In the genomic region with DNA sequence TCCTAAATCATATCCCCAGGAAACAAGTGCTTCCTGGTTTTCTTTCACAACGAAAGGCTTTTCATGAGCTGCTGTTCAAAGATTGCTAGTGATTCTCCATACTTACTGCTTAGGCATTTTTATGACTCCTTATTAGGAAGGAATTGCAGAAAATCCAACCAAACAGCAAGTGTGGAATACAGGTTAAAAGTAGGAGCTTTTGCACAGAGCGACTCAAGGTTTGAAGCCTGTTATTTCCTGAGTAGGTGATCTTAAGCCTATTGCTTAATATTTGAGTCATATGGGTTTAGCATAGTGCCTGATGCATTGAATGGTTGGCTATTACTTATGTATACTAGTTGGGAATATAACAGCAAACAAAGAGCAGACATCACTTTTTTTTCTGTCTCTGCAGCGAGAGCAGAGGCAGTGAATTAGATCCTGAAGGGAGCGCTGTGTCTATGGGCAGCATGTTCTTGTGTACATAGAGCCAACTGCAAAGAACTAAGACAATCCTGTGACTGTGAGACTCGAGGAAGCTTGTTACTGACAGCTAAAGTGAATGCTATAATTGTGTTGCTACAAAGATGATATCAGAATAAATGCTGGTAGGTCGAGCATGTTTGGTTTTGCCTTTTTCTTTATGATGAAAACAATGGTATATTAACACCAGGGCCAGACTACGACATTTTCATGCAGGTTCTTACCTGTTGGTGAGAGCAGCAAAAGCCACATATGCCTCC, we compare ENCODE assay signal across 1 cellular context.
TF ChIP-seq lines count a peak whose summit lies in the region.

No MANE protein-coding gene starts in this region.

TF ChIP-seq in A549, 52 proteins besides CTCF, POLR2A, EP300 and RAD21 (continued from another document):
- TF ChIP-seq, protein P1, sequence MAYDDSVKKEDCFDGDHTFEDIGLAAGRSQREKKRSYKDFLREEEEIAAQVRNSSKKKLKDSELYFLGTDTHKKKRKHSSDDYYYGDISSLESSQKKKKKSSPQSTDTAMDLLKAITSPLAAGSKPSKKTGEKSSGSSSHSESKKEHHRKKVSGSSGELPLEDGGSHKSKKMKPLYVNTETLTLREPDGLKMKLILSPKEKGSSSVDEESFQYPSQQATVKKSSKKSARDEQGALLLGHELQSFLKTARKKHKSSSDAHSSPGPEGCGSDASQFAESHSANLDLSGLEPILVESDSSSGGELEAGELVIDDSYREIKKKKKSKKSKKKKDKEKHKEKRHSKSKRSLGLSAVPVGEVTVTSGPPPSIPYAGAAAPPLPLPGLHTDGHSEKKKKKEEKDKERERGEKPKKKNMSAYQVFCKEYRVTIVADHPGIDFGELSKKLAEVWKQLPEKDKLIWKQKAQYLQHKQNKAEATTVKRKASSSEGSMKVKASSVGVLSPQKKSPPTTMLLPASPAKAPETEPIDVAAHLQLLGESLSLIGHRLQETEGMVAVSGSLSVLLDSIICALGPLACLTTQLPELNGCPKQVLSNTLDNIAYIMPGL (CRISPR knock-in tag; IDR thresholded peaks at IDR 0.05; ENCODE audit: borderline replicate concordance), result peak; percentile 88
- TF ChIP-seq, protein P2, sequence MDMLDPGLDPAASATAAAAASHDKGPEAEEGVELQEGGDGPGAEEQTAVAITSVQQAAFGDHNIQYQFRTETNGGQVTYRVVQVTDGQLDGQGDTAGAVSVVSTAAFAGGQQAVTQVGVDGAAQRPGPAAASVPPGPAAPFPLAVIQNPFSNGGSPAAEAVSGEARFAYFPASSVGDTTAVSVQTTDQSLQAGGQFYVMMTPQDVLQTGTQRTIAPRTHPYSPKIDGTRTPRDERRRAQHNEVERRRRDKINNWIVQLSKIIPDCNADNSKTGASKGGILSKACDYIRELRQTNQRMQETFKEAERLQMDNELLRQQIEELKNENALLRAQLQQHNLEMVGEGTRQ (IDR thresholded peaks at IDR 0.05), result no peak
- TF ChIP-seq SMC3 (IDR thresholded peaks at IDR 0.05), result no peak; the same call in 2 of the 3 replicates
- TF ChIP-seq HOXA7 (CRISPR knock-in tag; IDR thresholded peaks at IDR 0.05), result peak; percentile 93
- 0 out of 2 replicates have a peak, but pooled peaks have one; percentile 19 for TF ChIP-seq ATOH8 (CRISPR knock-in tag; IDR thresholded peaks at IDR 0.05; ENCODE audit: low read depth)
- TF ChIP-seq RARB (CRISPR knock-in tag; IDR thresholded peaks at IDR 0.05), result peak; percentile 91
- TF ChIP-seq TFCP2L1 (CRISPR knock-in tag; IDR thresholded peaks at IDR 0.05), result peak; percentile 85; the same call in 1 of the 2 replicates
- TF ChIP-seq POLR2AphosphoS2 (conservative IDR thresholded peaks at IDR 0.05; ENCODE audit: low read length), result peak; percentile 95
- TF ChIP-seq HEYL (CRISPR knock-in tag; IDR thresholded peaks at IDR 0.05), result no peak
- TF ChIP-seq FOSL2 (IDR thresholded peaks at IDR 0.05), result no peak
- peak; percentile 55; the same call in 1 of the 2 replicates for TF ChIP-seq FOSL2 (CRISPR knock-in tag; IDR thresholded peaks at IDR 0.05)
